8 cellular contexts compared by ENCODE assay signal in the genomic region with DNA sequence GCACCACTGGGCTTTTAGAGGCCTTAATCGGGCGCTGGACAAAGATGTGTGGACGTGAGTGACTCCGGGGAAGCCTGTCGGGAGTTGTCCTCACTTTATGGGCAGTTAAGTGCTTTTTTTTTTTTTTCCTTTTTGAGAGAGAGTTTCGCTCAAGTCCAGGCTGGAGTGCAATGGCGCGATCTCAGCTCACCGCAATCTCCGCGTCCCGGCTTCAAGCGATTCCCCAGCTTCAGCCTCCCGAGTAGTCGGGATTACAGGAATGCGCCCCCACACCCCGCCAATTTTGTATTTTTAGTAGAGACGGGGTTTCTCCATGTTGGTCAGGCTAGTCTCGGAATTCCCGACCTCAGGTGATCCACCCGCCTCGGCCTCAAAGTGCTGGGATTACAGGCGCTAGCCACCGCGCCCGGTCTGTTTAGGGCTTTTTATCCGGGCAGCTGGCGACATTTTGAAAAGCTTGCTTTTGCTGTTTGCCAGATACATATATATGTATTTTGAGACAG. TPM values are rescaled to one million over a fixed set of nuclear protein-coding genes. Genes with fewer than 3 reads are reported as not detected.
A peak's percentile ranks its signal among the peaks of the same experiment; 100 is the strongest.
DNase-seq lines count a peak whose midpoint lies in the region; ATAC-seq and TF ChIP-seq lines count a peak whose summit lies in the region.

No MANE protein-coding gene starts in this region.

- peak; percentile 28 for DNase-seq in COLO668 (lab: John Stamatoyannopoulos, UW; ENCODE audit: unreplicated experiment)
- DNase-seq in OCI-LY7 (ENCODE audit: low spot score) = no peak
- DNase-seq in erythroblast (lab: John Stamatoyannopoulos, UW) = peak; percentile 49 to 54
- no peak for DNase-seq in OCI-M2 (lab: John Stamatoyannopoulos, UW; ENCODE audit: unreplicated experiment)
- DNase-seq in NCI-H2171 treated with DMSO at 0.1 percent for 48 hours (lab: John Stamatoyannopoulos, UW) = no peak

- no TSS peak for BruUV-seq in OCI-LY7 (replicated peaks; lab: Mats Ljungman, UMichigan)

- ATAC-seq in GM18498 (IDR thresholded peaks at IDR 0.05; ENCODE audit: unreplicated experiment) (no peak), GM21723 (IDR thresholded peaks at IDR 0.05; ENCODE audit: unreplicated experiment) (no peak)

- no peak for TF ChIP-seq CTCF in OCI-LY7 (conservative IDR thresholded peaks at IDR 0.05; ENCODE audit: low read length)
- no peak for TF ChIP-seq CTCF in neutrophil (IDR thresholded peaks at IDR 0.05)

- POLR2A ChIA-PET in OCI-LY7 (lab: Charles Lee) = interaction anchor here (0.5 to 2.2 kb wide), 6 partner anchors 12 to 1400 kb away, joined by 3 to 10 read pairs (median 4); no protein-coding TSS in a partner anchor

- TF ChIP-seq POLR2A in erythroblast (IDR thresholded peaks at IDR 0.05; ENCODE audit: low read length) = no peak

- peak overlapping the region; percentile 92 for H3K4me2 ChIP-seq in OCI-LY7 (ENCODE audit: low read length)

- H3K9me3 ChIP-seq in OCI-LY7 (ENCODE audit: low read length) = no peaks in the 10 kb centered on the region
- H3K9me3 ChIP-seq in neutrophil = no peaks in the 10 kb centered on the region

- H3K27ac ChIP-seq in OCI-LY7 (ENCODE audit: low read depth, low read length, poor library complexity, severe bottlenecking) (peak overlapping the region; percentile 93), neutrophil (no peak overlapping the region)

- CTCF ChIA-PET in OCI-LY7 (lab: Charles Lee; ENCODE audit: unreplicated experiment) = no interaction called here

- H3K27me3 ChIP-seq in neutrophil = no peaks in the 10 kb centered on the region

- H3K4me1 ChIP-seq in OCI-LY7 (ENCODE audit: insufficient read depth, low read length, poor library complexity, severe bottlenecking) (peaks cover 55% of the 10 kb centered on the region), neutrophil (ENCODE audit: control insufficient read depth in 1 of 2, insufficient read depth in 1 of 2, low read depth in 1 of 2, low read length in 1 of 2) (peaks cover 26 to 27% of the 10 kb centered on the region in 2 experiments)

- H3K79me2 ChIP-seq in OCI-LY7 (ENCODE audit: insufficient read depth, low read depth, low read length) = peaks cover 77% of the 10 kb centered on the region

- intact Hi-C loops in OCI-LY7 (cut with micrococcal nuclease; ENCODE audit: unreplicated experiment) = loop anchor here (5.0 to 10.0 kb wide), 5 partner anchors 87 to 382 kb away; partner anchors contain the start of genes FBXO11 and MSH2

- H3K36me3 ChIP-seq in OCI-LY7 (ENCODE audit: insufficient read depth, low read length) (peaks cover 59% of the 10 kb centered on the region), neutrophil (no peaks in the 10 kb centered on the region)

- peak overlapping the region; percentile 100 for H3K4me3 ChIP-seq in OCI-LY7 (ENCODE audit: low read depth, low read length, poor library complexity, severe bottlenecking)
- peak overlapping the region; percentile 94 to 98 for H3K4me3 ChIP-seq in neutrophil (ENCODE audit: low read depth in 1 of 2, low read length in 1 of 2)

- H2AFZ ChIP-seq in OCI-LY7 (ENCODE audit: low read length) = no peak overlapping the region

- no peaks in the 10 kb centered on the region for H3K9me2 ChIP-seq in OCI-LY7 (ENCODE audit: insufficient read depth, low read length)

- H4K20me1 ChIP-seq in OCI-LY7 (ENCODE audit: insufficient read depth, low read length) = peaks cover 35% of the 10 kb centered on the region

RNA-seq across cellular contexts. Expression of gene MSH6, which starts 1.5 kb away (rescaled TPM):
- 291 and 303 TPM in 2 replicates for total RNA-seq in OCI-LY7 (2014; rRNA removed; shearing (Covaris generic))
- total RNA-seq in OCI-LY7 (2022) = 525 and 607 TPM in 2 replicates

Comparison
In these comparisons a context has a peak if more than half of its experiments do, and no peak if none do; other contexts are left out.
1. DNase-seq: peak in COLO668 (single experiment) and erythroblast (2 of 2); none in OCI-LY7 (single experiment), OCI-M2 (single experiment) and NCI-H2171 treated with DMSO at 0.1 percent for 48 hours (single experiment).